Comparison of ENCODE assay signal across 19 cellular contexts in the genomic region with DNA sequence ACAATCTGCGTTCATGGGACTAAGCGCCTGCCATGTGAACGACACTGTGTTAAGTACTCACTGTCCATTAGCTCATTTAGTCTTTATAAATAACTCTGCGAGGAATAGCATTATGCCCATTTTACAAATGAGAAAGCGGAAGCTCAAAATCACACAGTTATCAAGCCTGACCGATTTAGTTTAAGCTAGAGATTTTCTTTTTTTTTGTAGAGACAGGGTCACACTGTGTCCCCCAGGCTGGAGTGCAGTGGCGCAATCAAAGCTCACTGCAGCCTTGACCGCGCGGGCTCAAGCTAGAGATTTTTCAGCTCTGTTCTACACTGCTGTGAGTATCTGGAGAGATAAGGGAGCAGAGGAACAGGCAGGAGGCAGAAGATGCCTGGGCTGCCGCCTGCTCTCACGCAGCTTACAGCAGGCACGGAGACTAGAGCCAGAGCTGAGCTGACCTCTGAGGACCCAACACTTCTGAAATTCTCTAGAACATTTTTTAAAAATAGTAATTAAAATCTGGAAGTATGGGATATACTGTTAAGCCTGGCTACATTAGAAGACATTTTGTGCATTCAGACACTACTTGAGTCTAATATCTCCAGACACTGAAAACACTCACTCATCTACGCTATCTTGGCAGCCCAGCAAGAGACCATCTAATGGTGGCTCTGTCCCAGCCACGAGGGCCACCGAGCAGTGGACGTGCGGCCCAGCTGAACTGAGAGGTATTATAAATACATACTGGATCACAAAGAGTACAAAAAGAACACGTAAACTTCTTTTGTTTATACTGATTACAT. TPM values are rescaled to one million over a fixed set of nuclear protein-coding genes. Genes with fewer than 3 reads are reported as not detected.
A peak's percentile ranks its signal among the peaks of the same experiment; 100 is the strongest.
DNase-seq lines count a peak whose midpoint lies in the region; ATAC-seq, FAIRE-seq and TF ChIP-seq lines count a peak whose summit lies in the region.
"Had no signal": no experiment of that assay in that cellular context is flagged by ENCODE, and none has a peak within 500 bp of the region (broad histone marks: within the 10 kb centered on the region; RNA-seq: fewer than 3 reads in every experiment).

No MANE protein-coding gene starts in this region.

- no peak for TF ChIP-seq RAD21 in HepG2 (CRISPR knock-in tag; IDR thresholded peaks at IDR 0.05)

- H3K27me3 ChIP-seq in endodermal cell (ENCODE audit: control insufficient read depth, insufficient read depth, low read length, poor library complexity, severe bottlenecking) (no peaks in the 10 kb centered on the region), HepG2 (ENCODE audit: control insufficient read depth in 1 of 2, insufficient read depth in 2 of 2, low read length in 2 of 2) (no peaks in the 10 kb centered on the region), testis (no peaks in the 10 kb centered on the region)
- H3K27me3 ChIP-seq: sigmoid colon, SJCRH30 had no signal

- TF ChIP-seq CTCF in endodermal cell (conservative IDR thresholded peaks at IDR 0.05) = no peak
- peak; percentile 42 for TF ChIP-seq CTCF in HepG2 (CRISPR knock-in tag; IDR thresholded peaks at IDR 0.05)
- no peak for TF ChIP-seq CTCF in testis (IDR thresholded peaks at IDR 0.05)

- CTCF ChIA-PET in HepG2 (lab: Yijun Ruan, JAX; ENCODE audit: low intra/inter-chr PET ratio, low total read pairs) = no interaction called here

- H3K4me3 ChIP-seq in SK-N-MC (no peak overlapping the region), endodermal cell (ENCODE audit: low read length) (no peak overlapping the region), HepG2 (replicated peaks in 1 of 3; ENCODE audit: insufficient read depth in 1 of 3, low read depth in 2 of 3, low read length in 3 of 3) (peak overlapping the region in 1 of 3 experiments; percentile 38; a peak in 2 of 6 replicates), testis (no peak overlapping the region)
- H3K4me3 ChIP-seq: sigmoid colon, SJCRH30 had no signal

- WGBS in endodermal cell (ENCODE audit: insufficient coverage in 1 of 2, insufficient read length in 1 of 2), 2 experiments = 96 to 97% methylated on average over 8 to 18 of the region's 19 CpGs
- 50% methylated on average over 19 of the region's 19 CpGs for WGBS in HepG2 (ENCODE audit: low lambda C conversion rate)
- 53 to 64% methylated on average over 19 of the region's 19 CpGs for WGBS in testis, 2 donors

- DNase-seq in SK-N-MC (ENCODE audit: low read depth, low spot score) = no peak
- DNase-seq in endodermal cell = peak; percentile 20
- peak; percentile 61 for DNase-seq in HepG2 (ENCODE audit: low spot score)
- peak; percentile 79 for DNase-seq in testis
- DNase-seq in activated naive CD8-positive, alpha-beta T cell treated with anti-CD3 and anti-CD28 coated beads, Interleukin-2, amount 50 U/mL, for 24 hours = no peak
- no peak for DNase-seq in stimulated activated naive CD4-positive, alpha-beta T cell treated with Interleukin-2 at 50 U/mL for 16 hours (lab: John Stamatoyannopoulos, UW)
- DNase-seq: aorta; Calu3; Kasumi-1; NCI-H1105; NCI-H2107; NCI-H524 treated with DMSO at 0.1 percent for 48 hours; SJCRH30; stimulated activated CD4-positive, alpha-beta T cell treated with anti-CD3 and anti-CD28 coated beads, Interleukin-1b, Interleukin-23, amount 100 ng/mL, for 48 hours; T-helper 2 cell had no signal

- intact Hi-C loops in HepG2 (cut with micrococcal nuclease; ENCODE audit: unreplicated experiment) = no loop called here
- intact Hi-C loops in testis (cut with DNase I; ENCODE audit: low total_unique reads) = loop anchor here (5.0 kb wide), 1 partner anchor 57 kb away; no protein-coding TSS in a partner anchor

- in situ Hi-C loops in HepG2 (cut with HindIII; ENCODE audit: extremely low pct_ligation_motif_present, low pct_unique_long_range_greater_than_20kb) = no loop called here

- peak; percentile 63 for FAIRE-seq in HepG2 (lab: Jason Lieb, UNC)
- FAIRE-seq: G401.6 had no signal

- peaks cover 47% of the 10 kb centered on the region for H3K4me1 Mint-ChIP-seq in endodermal cell
- peaks cover 33% of the 10 kb centered on the region for H3K4me1 Mint-ChIP-seq in activated naive CD8-positive, alpha-beta T cell treated with anti-CD3 and anti-CD28 coated beads, Interleukin-2, amount 50 U/mL, for 24 hours

- TF ChIP-seq EP300 in HepG2 (IDR thresholded peaks at IDR 0.05; ENCODE audit: low read depth in 2 of 2, low read length in 2 of 2) (peak in 1 of 2 experiments; percentile 19; a peak in 1 of 4 replicates), HepG2 (CRISPR knock-in tag; IDR thresholded peaks at IDR 0.05; ENCODE audit: borderline replicate concordance) (no peak)

- peak overlapping the region; percentile 57 for H3K27ac Mint-ChIP-seq in endodermal cell
- no peak overlapping the region for H3K27ac Mint-ChIP-seq in activated naive CD8-positive, alpha-beta T cell treated with anti-CD3 and anti-CD28 coated beads, Interleukin-2, amount 50 U/mL, for 24 hours
- H3K27ac Mint-ChIP-seq: B cell had no signal

- H3K9me3 Mint-ChIP-seq in endodermal cell = no peaks in the 10 kb centered on the region
- H3K9me3 Mint-ChIP-seq in activated naive CD8-positive, alpha-beta T cell treated with anti-CD3 and anti-CD28 coated beads, Interleukin-2, amount 50 U/mL, for 24 hours = no peaks in the 10 kb centered on the region

- TF ChIP-seq POLR2A in HepG2 (IDR thresholded peaks at IDR 0.05; ENCODE audit: insufficient read depth in 1 of 2, low read depth in 2 of 2, low read length in 2 of 2) = no peak
- no peak for TF ChIP-seq POLR2A in testis (IDR thresholded peaks at IDR 0.05)

- peaks cover 80% of the 10 kb centered on the region for H3K79me2 ChIP-seq in HepG2 (ENCODE audit: insufficient read depth, low read length)

- H3K36me3 ChIP-seq in SK-N-MC (ENCODE audit: insufficient read depth, low read length) (no peaks in the 10 kb centered on the region), endodermal cell (ENCODE audit: control insufficient read depth, insufficient read depth, low read length) (no peaks in the 10 kb centered on the region), HepG2 (replicated peaks in 1 of 2; ENCODE audit: control insufficient read depth in 1 of 2, insufficient read depth in 2 of 2, low read length in 2 of 2) (no peaks in the 10 kb centered on the region; a peak in 1 of 5 replicates), testis (ENCODE audit: low read depth, missing control alignments) (no peaks in the 10 kb centered on the region)
- H3K36me3 ChIP-seq: sigmoid colon, SJCRH30 had no signal

- H3K4me2 ChIP-seq in HepG2 (ENCODE audit: low read depth, low read length) = peak overlapping the region; percentile 98

- H2AFZ ChIP-seq in HepG2 (ENCODE audit: low read length) = no peak overlapping the region

- peaks cover 6% of the 10 kb centered on the region for H3K36me3 Mint-ChIP-seq in endodermal cell (ENCODE audit: low read depth)
- H3K36me3 Mint-ChIP-seq in activated naive CD8-positive, alpha-beta T cell treated with anti-CD3 and anti-CD28 coated beads, Interleukin-2, amount 50 U/mL, for 24 hours (ENCODE audit: low read depth) = peaks cover 1% of the 10 kb centered on the region

- no peak overlapping the region for H3K4me3 Mint-ChIP-seq in endodermal cell
- H3K4me3 Mint-ChIP-seq in activated naive CD8-positive, alpha-beta T cell treated with anti-CD3 and anti-CD28 coated beads, Interleukin-2, amount 50 U/mL, for 24 hours = no peak overlapping the region
- H3K4me3 Mint-ChIP-seq: B cell had no signal

- H3K27ac ChIP-seq in SK-N-MC (peak overlapping the region; percentile 39; the same call in 1 of the 2 replicates), endodermal cell (ENCODE audit: low read depth, low read length) (no peak overlapping the region), HepG2 (ENCODE audit: extremely low read length, insufficient read depth, low read length) (peak overlapping the region; percentile 97), testis (peak overlapping the region; percentile 21 to 84)
- H3K27ac ChIP-seq: sigmoid colon, SJCRH30 had no signal

- H4K20me1 ChIP-seq in HepG2 (ENCODE audit: insufficient read depth, low read length) = no peaks in the 10 kb centered on the region

- peak; percentile 74 for ATAC-seq in HepG2
- no peak for ATAC-seq in activated naive CD8-positive, alpha-beta T cell treated with anti-CD3 and anti-CD28 coated beads, Interleukin-2, amount 50 U/mL, for 24 hours
- ATAC-seq in HG02759 (IDR thresholded peaks at IDR 0.05; ENCODE audit: unreplicated experiment) = no peak

- POLR2A ChIA-PET in HepG2 (lab: Yijun Ruan, JAX) = interaction anchor here (0.6 to 3.9 kb wide), 8 partner anchors 9 to 59 kb away, joined by 3 to 54 read pairs (median 4); no protein-coding TSS in a partner anchor

- no TSS peak for BruUV-seq in HepG2 (replicated peaks; lab: Mats Ljungman, UMichigan)

- H3K9me3 ChIP-seq in SK-N-MC (ENCODE audit: low read depth, low read length) = no peaks in the 10 kb centered on the region
- no peaks in the 10 kb centered on the region for H3K9me3 ChIP-seq in endodermal cell (ENCODE audit: control insufficient read depth, low read length)
- no peaks in the 10 kb centered on the region for H3K9me3 ChIP-seq in HepG2 (ENCODE audit: low read length)
- no peaks in the 10 kb centered on the region for H3K9me3 ChIP-seq in testis
- H3K9me3 ChIP-seq: sigmoid colon, SJCRH30 had no signal

- H3K4me1 ChIP-seq in endodermal cell (ENCODE audit: control insufficient read depth, insufficient read depth, low read length) (peaks cover 16% of the 10 kb centered on the region), HepG2 (ENCODE audit: insufficient read depth, low read length) (peaks cover 84% of the 10 kb centered on the region), testis (peaks cover 49% of the 10 kb centered on the region)

- H3K9ac ChIP-seq in SK-N-MC (ENCODE audit: insufficient read length) (no peak overlapping the region), endodermal cell (ENCODE audit: extremely low read depth, low read length, poor library complexity, severe bottlenecking) (no peak overlapping the region), HepG2 (ENCODE audit: insufficient read depth, low read depth, low read length) (peak overlapping the region; percentile 35)

- no peaks in the 10 kb centered on the region for H3K27me3 Mint-ChIP-seq in endodermal cell (ENCODE audit: insufficient read depth)
- no peaks in the 10 kb centered on the region for H3K27me3 Mint-ChIP-seq in activated naive CD8-positive, alpha-beta T cell treated with anti-CD3 and anti-CD28 coated beads, Interleukin-2, amount 50 U/mL, for 24 hours
- H3K27me3 Mint-ChIP-seq: B cell had no signal

RNA-seq across cellular contexts. Expression of a gene that starts 38.7 kb away (rescaled TPM):
- total RNA-seq in endodermal cell (10 to 100 TPM; 55.0 to 64.7 TPM), HepG2 (2016; rRNA removed; fragmentation: Illumina TruSeq; extraction: Trizol) (16.2 and 23.3 TPM in 2 replicates), testis (10 to 100 TPM; 50.0 to 69.6 TPM)
- polyA plus RNA-seq in endodermal cell (2013, experiment 1 of 2) = 45.7 TPM
- polyA plus RNA-seq in endodermal cell (2013, experiment 2 of 2) = 44.9 TPM
- 7.2 and 7.5 TPM in 2 replicates for total RNA-seq in HepG2 (2016; cell fraction: cytosol; rRNA removed; fragmentation: Illumina TruSeq; extraction: Trizol; ENCODE audit: low read depth)
- 16.1 and 17.2 TPM in 2 replicates for total RNA-seq in HepG2 (2016; cell fraction: insoluble cytoplasmic fraction; rRNA removed; fragmentation: Illumina TruSeq; extraction: Trizol)
- total RNA-seq in HepG2 (2016; cell fraction: membrane; rRNA removed; fragmentation: Illumina TruSeq; extraction: Trizol) = 26.9 and 27.9 TPM in 2 replicates
- total RNA-seq in HepG2 (2016; cell fraction: nucleus; rRNA removed; fragmentation: Illumina TruSeq; extraction: Trizol) = 14.4 and 16.2 TPM in 2 replicates
- polyA plus RNA-seq in HepG2 (2011; rRNA removed) (50.9 and 68.0 TPM in 2 replicates), testis (ENCODE audit: insufficient read depth, low read depth, low replicate concordance) (53.2 TPM)
- polyA plus RNA-seq in HepG2 (2011; cell fraction: cytosol; rRNA removed) = 45.6 and 47.6 TPM in 2 replicates
- polyA plus RNA-seq in HepG2 (2011; cell fraction: nucleus; rRNA removed) = 34.2 and 39.3 TPM in 2 replicates
- 39.2 and 40.4 TPM in 2 replicates for polyA plus RNA-seq in HepG2 (2012)
- polyA plus RNA-seq in HepG2 (2016; cell fraction: cytosol; fragmentation: Illumina TruSeq; extraction: Trizol; ENCODE audit: low read depth) = 11.0 and 12.4 TPM in 2 replicates
- polyA plus RNA-seq in HepG2 (2016; cell fraction: insoluble cytoplasmic fraction; fragmentation: Illumina TruSeq; extraction: Trizol; ENCODE audit: low read depth) = 33.6 and 42.6 TPM in 2 replicates
- polyA plus RNA-seq in HepG2 (2016; cell fraction: membrane; fragmentation: Illumina TruSeq; extraction: Trizol; ENCODE audit: low read depth) = 39.2 and 40.8 TPM in 2 replicates
- polyA plus RNA-seq in HepG2 (2016; cell fraction: nucleus; fragmentation: Illumina TruSeq; extraction: Trizol; ENCODE audit: insufficient read depth, low read depth) = 26.9 and 29.3 TPM in 2 replicates
- polyA minus RNA-seq in HepG2 (2011; rRNA and poly(A)+ RNA removed; ENCODE audit: low replicate concordance) = 54.6 and 166 TPM in 2 replicates
- polyA minus RNA-seq in HepG2 (2011; cell fraction: cytosol; rRNA and poly(A)+ RNA removed) = 37.4 and 48.5 TPM in 2 replicates
- polyA minus RNA-seq in HepG2 (2011; cell fraction: nucleus; rRNA and poly(A)+ RNA removed) = 30.9 and 39.8 TPM in 2 replicates

Comparison
In these comparisons a context has a peak if more than half of its experiments do, and no peak if none do; other contexts are left out.
1. DNase-seq: peak in endodermal cell (single experiment), HepG2 (single experiment) and testis (single experiment); none in SK-N-MC (single experiment), activated naive CD8-positive, alpha-beta T cell treated with anti-CD3 and anti-CD28 coated beads, Interleukin-2, amount 50 U/mL, for 24 hours (single experiment) and stimulated activated naive CD4-positive, alpha-beta T cell treated with Interleukin-2 at 50 U/mL for 16 hours (single experiment).